In the genomic region with DNA sequence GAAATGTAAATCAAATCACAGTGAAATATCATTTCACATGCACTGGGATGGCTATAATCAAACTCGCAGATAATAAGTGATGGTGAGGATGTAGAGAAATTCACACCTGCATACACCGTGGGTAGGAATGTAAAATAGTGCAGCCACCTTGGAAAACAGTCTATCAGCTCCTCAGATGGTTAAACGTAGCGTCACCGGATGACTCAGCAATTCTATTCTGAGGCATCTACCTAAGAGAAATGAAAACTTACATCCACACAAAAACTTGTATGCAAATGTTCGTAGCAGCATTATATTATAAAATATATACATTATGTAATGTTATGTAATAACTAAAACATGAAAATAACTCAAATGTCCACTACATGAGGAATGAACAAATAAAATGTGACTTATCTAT, we compare ENCODE assay signal across 20 cellular contexts. TPM values are rescaled to one million over a fixed set of nuclear protein-coding genes. Genes with fewer than 3 reads are reported as not detected.
DNase-seq lines count a peak whose midpoint lies in the region; ATAC-seq and TF ChIP-seq lines count a peak whose summit lies in the region.
"Had no signal": no experiment of that assay in that cellular context is flagged by ENCODE, and none has a peak within 500 bp of the region (broad histone marks: within the 10 kb centered on the region; RNA-seq: fewer than 3 reads in every experiment).

No MANE protein-coding gene starts in this region.

- POLR2A ChIA-PET in HCT116 (lab: Charles Lee): no interaction called here

- intact Hi-C loops in HCT116 (cut with micrococcal nuclease): no loop called here
- intact Hi-C loops in spleen (cut with DNase I; ENCODE audit: low total_unique reads): no loop called here

- TF ChIP-seq CTCF in HCT116 (IDR thresholded peaks at IDR 0.05 in 2 of 3, conservative IDR thresholded peaks at IDR 0.05 in 1 of 3; ENCODE audit: borderline replicate concordance in 1 of 3, insufficient read depth in 1 of 3, low read depth in 2 of 3, low read length in 2 of 3): no peak
- no peak for TF ChIP-seq CTCF in spleen (IDR thresholded peaks at IDR 0.05 in 8 of 11, conservative IDR thresholded peaks at IDR 0.05 in 3 of 11)

- no peaks in the 10 kb centered on the region for H4K20me1 ChIP-seq in HCT116 (ENCODE audit: insufficient read depth)

- DNase-seq in ACHN (peak; percentile 22), HCT116 (ENCODE audit: low read depth, low spot score) (peak; percentile 4), astrocyte of the hippocampus (ENCODE audit: low read depth, low spot score) (peak; percentile 67), iris pigment epithelial cell (ENCODE audit: low read depth) (peak; percentile 59), spleen (no peak)
- no peak for DNase-seq in effector CD8-positive, alpha-beta T cell (lab: John Stamatoyannopoulos, UW)
- DNase-seq: activated CD4-positive, alpha-beta memory T cell treated with anti-CD3 and anti-CD28 coated beads, Interleukin-2, amount 10 ng/mL, durations not matched to agents 7 days and 5 days; Caco-2; GOT3; MV-4-11; NCI-H2107; SJCRH30; stimulated activated CD8-positive, alpha-beta memory T cell treated with anti-CD3 and anti-CD28 coated beads, Interleukin-4, amount 100 ng/mL, for 48 hours; T1000 had no signal

- H3K9me3 ChIP-seq in HCT116 (ENCODE audit: control insufficient read depth in 1 of 2, insufficient read depth in 1 of 2, low read depth in 1 of 2, low read length in 2 of 2) (no peaks in the 10 kb centered on the region), spleen (no peaks in the 10 kb centered on the region)
- H3K9me3 ChIP-seq: ascending aorta, Caco-2, SJCRH30, thoracic aorta had no signal

- H3K4me3 ChIP-seq in HCT116 (replicated peaks in 1 of 2; ENCODE audit: low read depth in 1 of 2, low read length in 2 of 2) (no peak overlapping the region), spleen (no peak overlapping the region)
- H3K4me3 ChIP-seq: ascending aorta, dorsolateral prefrontal cortex, lung, SJCRH30, thoracic aorta had no signal

- RAD21 ChIA-PET in HCT116 (lab: Charles Lee; ENCODE audit: low non-redundant PET in 1 of 2, low total read pairs in 2 of 2, uncharacterized antibody in 2 of 2, unreplicated experiment in 2 of 2): no interaction called here

- 56 to 65% (median 59%) methylated on average over 6 of the region's 6 CpGs for WGBS in spleen, 5 donors

- in situ Hi-C loops in ACHN (cut with HindIII; ENCODE audit: low pct_ligation_motif_present, low pct_unique_long_range_greater_than_20kb, low sequenced_read_pairs): no loop called here

- BruUV-seq in HCT116 (replicated peaks; lab: Mats Ljungman, UMichigan): no TSS peak

- peaks cover 6 to 11% of the 10 kb centered on the region in 2 experiments for H3K4me1 ChIP-seq in HCT116 (ENCODE audit: control insufficient read depth in 1 of 2, insufficient read depth in 2 of 2, low read length in 2 of 2)
- H3K4me1 ChIP-seq in spleen: peaks cover 0 to 45% (median 25%) of the 10 kb centered on the region in 6 donors

- peak overlapping the region; percentile 87 for H2AFZ ChIP-seq in HCT116 (ENCODE audit: low read depth, low read length, poor library complexity, severe bottlenecking)

- no peaks in the 10 kb centered on the region for H3K36me3 ChIP-seq in HCT116 (ENCODE audit: control insufficient read depth in 1 of 2, insufficient read depth in 2 of 2, low read length in 2 of 2)
- no peaks in the 10 kb centered on the region for H3K36me3 ChIP-seq in spleen
- H3K36me3 ChIP-seq: ascending aorta, SJCRH30, thoracic aorta had no signal

- no peaks in the 10 kb centered on the region for H3K9me2 ChIP-seq in HCT116 (ENCODE audit: insufficient read depth)

- no peak for TF ChIP-seq RAD21 in HCT116 (IDR thresholded peaks at IDR 0.05; ENCODE audit: low read depth)

- H3K27ac ChIP-seq in HCT116 (ENCODE audit: low read depth, low read length): no peak overlapping the region
- H3K27ac ChIP-seq in spleen: no peak overlapping the region
- H3K27ac ChIP-seq: dorsolateral prefrontal cortex, SJCRH30, thoracic aorta had no signal

- no peak; the same call in 1 of the 2 replicates for ATAC-seq in HCT116
- no peak for ATAC-seq in GM18520 (IDR thresholded peaks at IDR 0.05; ENCODE audit: unreplicated experiment)
- no peak for ATAC-seq in GM21423 (IDR thresholded peaks at IDR 0.05; ENCODE audit: unreplicated experiment)

- H3K4me2 ChIP-seq in HCT116 (ENCODE audit: low read length): peak overlapping the region; percentile 31

- no peaks in the 10 kb centered on the region for H3K79me2 ChIP-seq in HCT116 (ENCODE audit: insufficient read depth, low read length)

- H3K27me3 ChIP-seq in HCT116 (ENCODE audit: insufficient read depth, low read length): peaks cover 16% of the 10 kb centered on the region; the same call in 1 of the 2 replicates
- peaks cover 0 to 15% (median 0%) of the 10 kb centered on the region in 7 donors for H3K27me3 ChIP-seq in spleen (replicated peaks in 1 of 7)
- H3K27me3 ChIP-seq: ascending aorta, SJCRH30 had no signal

- no peak overlapping the region for H3K9ac ChIP-seq in HCT116 (ENCODE audit: low read length)

- CTCF ChIA-PET in HCT116 (lab: Charles Lee): interaction anchor here (1.8 kb wide), 1 partner anchor 104 kb away, joined by 3 read pairs; no protein-coding TSS in a partner anchor

- TF ChIP-seq POLR2A in HCT116 (IDR thresholded peaks at IDR 0.05; ENCODE audit: borderline replicate concordance, extremely low read depth, insufficient read depth, insufficient read length) (no peak), spleen (IDR thresholded peaks at IDR 0.05) (no peak)

TF ChIP-seq in HCT116, 20 proteins besides CTCF, POLR2A, EP300 and RAD21:
- TF ChIP-seq, protein P1, sequence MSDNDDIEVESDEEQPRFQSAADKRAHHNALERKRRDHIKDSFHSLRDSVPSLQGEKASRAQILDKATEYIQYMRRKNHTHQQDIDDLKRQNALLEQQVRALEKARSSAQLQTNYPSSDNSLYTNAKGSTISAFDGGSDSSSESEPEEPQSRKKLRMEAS (IDR thresholded peaks at IDR 0.05): no peak
- no peak for TF ChIP-seq YY1 (IDR thresholded peaks at IDR 0.05; ENCODE audit: extremely low read depth, insufficient replicate concordance, low read depth, low read length)
- TF ChIP-seq ZFX (IDR thresholded peaks at IDR 0.05): no peak
- no peak for TF ChIP-seq CEBPB (IDR thresholded peaks at IDR 0.05; ENCODE audit: low read depth)
- no peak for TF ChIP-seq SP1 (IDR thresholded peaks at IDR 0.05; ENCODE audit: low read depth)
- TF ChIP-seq, protein P2, sequence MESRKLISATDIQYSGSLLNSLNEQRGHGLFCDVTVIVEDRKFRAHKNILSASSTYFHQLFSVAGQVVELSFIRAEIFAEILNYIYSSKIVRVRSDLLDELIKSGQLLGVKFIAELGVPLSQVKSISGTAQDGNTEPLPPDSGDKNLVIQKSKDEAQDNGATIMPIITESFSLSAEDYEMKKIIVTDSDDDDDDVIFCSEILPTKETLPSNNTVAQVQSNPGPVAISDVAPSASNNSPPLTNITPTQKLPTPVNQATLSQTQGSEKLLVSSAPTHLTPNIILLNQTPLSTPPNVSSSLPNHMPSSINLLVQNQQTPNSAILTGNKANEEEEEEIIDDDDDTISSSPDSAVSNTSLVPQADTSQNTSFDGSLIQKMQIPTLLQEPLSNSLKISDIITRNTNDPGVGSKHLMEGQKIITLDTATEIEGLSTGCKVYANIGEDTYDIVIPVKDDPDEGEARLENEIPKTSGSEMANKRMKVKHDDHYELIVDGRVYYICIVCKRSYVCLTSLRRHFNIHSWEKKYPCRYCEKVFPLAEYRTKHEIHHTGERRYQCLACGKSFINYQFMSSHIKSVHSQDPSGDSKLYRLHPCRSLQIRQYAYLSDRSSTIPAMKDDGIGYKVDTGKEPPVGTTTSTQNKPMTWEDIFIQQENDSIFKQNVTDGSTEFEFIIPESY (IDR thresholded peaks at IDR 0.05; ENCODE audit: extremely low read depth, insufficient replicate concordance, low read length): no peak
- TF ChIP-seq EGR1 (IDR thresholded peaks at IDR 0.05; ENCODE audit: low read depth): no peak
- no peak for TF ChIP-seq ATF3 (IDR thresholded peaks at IDR 0.05)
- TF ChIP-seq, protein P3, sequence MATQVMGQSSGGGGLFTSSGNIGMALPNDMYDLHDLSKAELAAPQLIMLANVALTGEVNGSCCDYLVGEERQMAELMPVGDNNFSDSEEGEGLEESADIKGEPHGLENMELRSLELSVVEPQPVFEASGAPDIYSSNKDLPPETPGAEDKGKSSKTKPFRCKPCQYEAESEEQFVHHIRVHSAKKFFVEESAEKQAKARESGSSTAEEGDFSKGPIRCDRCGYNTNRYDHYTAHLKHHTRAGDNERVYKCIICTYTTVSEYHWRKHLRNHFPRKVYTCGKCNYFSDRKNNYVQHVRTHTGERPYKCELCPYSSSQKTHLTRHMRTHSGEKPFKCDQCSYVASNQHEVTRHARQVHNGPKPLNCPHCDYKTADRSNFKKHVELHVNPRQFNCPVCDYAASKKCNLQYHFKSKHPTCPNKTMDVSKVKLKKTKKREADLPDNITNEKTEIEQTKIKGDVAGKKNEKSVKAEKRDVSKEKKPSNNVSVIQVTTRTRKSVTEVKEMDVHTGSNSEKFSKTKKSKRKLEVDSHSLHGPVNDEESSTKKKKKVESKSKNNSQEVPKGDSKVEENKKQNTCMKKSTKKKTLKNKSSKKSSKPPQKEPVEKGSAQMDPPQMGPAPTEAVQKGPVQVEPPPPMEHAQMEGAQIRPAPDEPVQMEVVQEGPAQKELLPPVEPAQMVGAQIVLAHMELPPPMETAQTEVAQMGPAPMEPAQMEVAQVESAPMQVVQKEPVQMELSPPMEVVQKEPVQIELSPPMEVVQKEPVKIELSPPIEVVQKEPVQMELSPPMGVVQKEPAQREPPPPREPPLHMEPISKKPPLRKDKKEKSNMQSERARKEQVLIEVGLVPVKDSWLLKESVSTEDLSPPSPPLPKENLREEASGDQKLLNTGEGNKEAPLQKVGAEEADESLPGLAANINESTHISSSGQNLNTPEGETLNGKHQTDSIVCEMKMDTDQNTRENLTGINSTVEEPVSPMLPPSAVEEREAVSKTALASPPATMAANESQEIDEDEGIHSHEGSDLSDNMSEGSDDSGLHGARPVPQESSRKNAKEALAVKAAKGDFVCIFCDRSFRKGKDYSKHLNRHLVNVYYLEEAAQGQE (IDR thresholded peaks at IDR 0.05; ENCODE audit: low read depth): no peak

RNA-seq across cellular contexts. Expression of gene SH3PXD2A, which starts 38.9 kb away (rescaled TPM):
- total RNA-seq in HCT116 (2021; ENCODE audit: unreplicated experiment): 8.7 TPM
- polyA plus RNA-seq in HCT116 (2012): 3.8 and 4.2 TPM in 2 replicates
- total RNA-seq in spleen: 10 to 100 TPM; 27.9 to 50.0 (median 38.8) TPM
- polyA plus RNA-seq in spleen: 1 to 10 TPM; 2.6 to 8.1 (median 4.4) TPM

Comparison
In these comparisons a context has a peak if more than half of its experiments do, and no peak if none do; other contexts are left out.
1. DNase-seq: peak in ACHN (single experiment), HCT116 (single experiment), astrocyte of the hippocampus (single experiment) and iris pigment epithelial cell (single experiment); none in effector CD8-positive, alpha-beta T cell (single experiment) and spleen (single experiment).